2 cellular contexts compared by ENCODE assay signal in the genomic region with DNA sequence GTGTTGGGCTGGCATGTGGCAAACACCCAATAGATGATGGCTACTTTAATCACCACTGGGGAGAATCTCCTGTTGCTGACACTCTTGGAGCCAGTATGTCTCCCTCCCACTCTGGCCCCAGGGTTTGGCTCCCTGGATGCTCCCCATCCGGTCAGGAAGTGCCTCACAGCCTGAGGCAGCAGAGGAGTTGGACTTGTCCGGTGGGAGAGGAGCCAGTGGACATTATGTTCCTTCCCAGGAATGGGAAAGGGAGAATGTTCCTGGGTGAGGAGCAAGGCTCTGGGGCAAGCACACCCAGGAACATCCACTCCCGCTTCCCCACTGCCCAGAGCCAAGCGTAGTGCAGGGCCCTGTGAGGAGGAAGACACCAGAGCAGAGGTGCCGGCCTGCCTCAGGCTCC.
TF ChIP-seq lines count a peak whose summit lies in the region.

No MANE protein-coding gene starts in this region.

TF ChIP-seq in SK-N-SH, 30 proteins besides CTCF, POLR2A, EP300 and RAD21 (continued from another document):
- TF ChIP-seq NFIC (IDR thresholded peaks at IDR 0.05; ENCODE audit: borderline replicate concordance) (peak; percentile 61), SIN3A (IDR thresholded peaks at IDR 0.05; ENCODE audit: borderline replicate concordance, low read depth, low read length) (no peak), TCF12 (IDR thresholded peaks at IDR 0.05) (peak; percentile 47), RCOR1 (IDR thresholded peaks at IDR 0.05; ENCODE audit: low read length) (no peak), TEAD4 (IDR thresholded peaks at IDR 0.05; ENCODE audit: borderline replicate concordance, insufficient read depth) (0 out of 2 replicates have a peak, but pooled peaks have one; percentile 11), YY1 (IDR thresholded peaks at IDR 0.05; ENCODE audit: low read depth) (no peak), FOXM1 (IDR thresholded peaks at IDR 0.05; ENCODE audit: low read depth) (no peak)
- TF ChIP-seq, protein P1, sequence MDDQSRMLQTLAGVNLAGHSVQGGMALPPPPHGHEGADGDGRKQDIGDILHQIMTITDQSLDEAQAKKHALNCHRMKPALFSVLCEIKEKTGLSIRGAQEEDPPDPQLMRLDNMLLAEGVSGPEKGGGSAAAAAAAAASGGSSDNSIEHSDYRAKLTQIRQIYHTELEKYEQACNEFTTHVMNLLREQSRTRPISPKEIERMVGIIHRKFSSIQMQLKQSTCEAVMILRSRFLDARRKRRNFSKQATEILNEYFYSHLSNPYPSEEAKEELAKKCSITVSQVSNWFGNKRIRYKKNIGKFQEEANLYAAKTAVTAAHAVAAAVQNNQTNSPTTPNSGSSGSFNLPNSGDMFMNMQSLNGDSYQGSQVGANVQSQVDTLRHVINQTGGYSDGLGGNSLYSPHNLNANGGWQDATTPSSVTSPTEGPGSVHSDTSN (IDR thresholded peaks at IDR 0.05): no peak; the same call in 1 of the 2 replicates
- TF ChIP-seq, protein P2, sequence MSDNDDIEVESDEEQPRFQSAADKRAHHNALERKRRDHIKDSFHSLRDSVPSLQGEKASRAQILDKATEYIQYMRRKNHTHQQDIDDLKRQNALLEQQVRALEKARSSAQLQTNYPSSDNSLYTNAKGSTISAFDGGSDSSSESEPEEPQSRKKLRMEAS (IDR thresholded peaks at IDR 0.05; ENCODE audit: low read depth): no peak

TF ChIP-seq in GM23338, 12 proteins besides CTCF, POLR2A, EP300 and RAD21 (continued from another document):
- TF ChIP-seq, protein P3, sequence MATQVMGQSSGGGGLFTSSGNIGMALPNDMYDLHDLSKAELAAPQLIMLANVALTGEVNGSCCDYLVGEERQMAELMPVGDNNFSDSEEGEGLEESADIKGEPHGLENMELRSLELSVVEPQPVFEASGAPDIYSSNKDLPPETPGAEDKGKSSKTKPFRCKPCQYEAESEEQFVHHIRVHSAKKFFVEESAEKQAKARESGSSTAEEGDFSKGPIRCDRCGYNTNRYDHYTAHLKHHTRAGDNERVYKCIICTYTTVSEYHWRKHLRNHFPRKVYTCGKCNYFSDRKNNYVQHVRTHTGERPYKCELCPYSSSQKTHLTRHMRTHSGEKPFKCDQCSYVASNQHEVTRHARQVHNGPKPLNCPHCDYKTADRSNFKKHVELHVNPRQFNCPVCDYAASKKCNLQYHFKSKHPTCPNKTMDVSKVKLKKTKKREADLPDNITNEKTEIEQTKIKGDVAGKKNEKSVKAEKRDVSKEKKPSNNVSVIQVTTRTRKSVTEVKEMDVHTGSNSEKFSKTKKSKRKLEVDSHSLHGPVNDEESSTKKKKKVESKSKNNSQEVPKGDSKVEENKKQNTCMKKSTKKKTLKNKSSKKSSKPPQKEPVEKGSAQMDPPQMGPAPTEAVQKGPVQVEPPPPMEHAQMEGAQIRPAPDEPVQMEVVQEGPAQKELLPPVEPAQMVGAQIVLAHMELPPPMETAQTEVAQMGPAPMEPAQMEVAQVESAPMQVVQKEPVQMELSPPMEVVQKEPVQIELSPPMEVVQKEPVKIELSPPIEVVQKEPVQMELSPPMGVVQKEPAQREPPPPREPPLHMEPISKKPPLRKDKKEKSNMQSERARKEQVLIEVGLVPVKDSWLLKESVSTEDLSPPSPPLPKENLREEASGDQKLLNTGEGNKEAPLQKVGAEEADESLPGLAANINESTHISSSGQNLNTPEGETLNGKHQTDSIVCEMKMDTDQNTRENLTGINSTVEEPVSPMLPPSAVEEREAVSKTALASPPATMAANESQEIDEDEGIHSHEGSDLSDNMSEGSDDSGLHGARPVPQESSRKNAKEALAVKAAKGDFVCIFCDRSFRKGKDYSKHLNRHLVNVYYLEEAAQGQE (IDR thresholded peaks at IDR 0.05; ENCODE audit: unreplicated experiment): no peak
- TF ChIP-seq JUNB (IDR thresholded peaks at IDR 0.05; ENCODE audit: unreplicated experiment) (no peak), STAT1 (IDR thresholded peaks at IDR 0.05; ENCODE audit: unreplicated experiment) (no peak), POLR2AphosphoS5 (IDR thresholded peaks at IDR 0.05; ENCODE audit: low read depth) (no peak), ZNF331 (CRISPR knock-in tag; IDR thresholded peaks at IDR 0.05; ENCODE audit: low read depth) (no peak), EZH2phosphoT487 (IDR thresholded peaks at IDR 0.05; ENCODE audit: unreplicated experiment) (no peak), ZNF114 (CRISPR knock-in tag; IDR thresholded peaks at IDR 0.05) (no peak), NANOG (IDR thresholded peaks at IDR 0.05; ENCODE audit: borderline replicate concordance) (no peak), CREB1 (CRISPR knock-in tag; IDR thresholded peaks at IDR 0.05; ENCODE audit: low read depth) (no peak)
- TF ChIP-seq, protein P4, sequence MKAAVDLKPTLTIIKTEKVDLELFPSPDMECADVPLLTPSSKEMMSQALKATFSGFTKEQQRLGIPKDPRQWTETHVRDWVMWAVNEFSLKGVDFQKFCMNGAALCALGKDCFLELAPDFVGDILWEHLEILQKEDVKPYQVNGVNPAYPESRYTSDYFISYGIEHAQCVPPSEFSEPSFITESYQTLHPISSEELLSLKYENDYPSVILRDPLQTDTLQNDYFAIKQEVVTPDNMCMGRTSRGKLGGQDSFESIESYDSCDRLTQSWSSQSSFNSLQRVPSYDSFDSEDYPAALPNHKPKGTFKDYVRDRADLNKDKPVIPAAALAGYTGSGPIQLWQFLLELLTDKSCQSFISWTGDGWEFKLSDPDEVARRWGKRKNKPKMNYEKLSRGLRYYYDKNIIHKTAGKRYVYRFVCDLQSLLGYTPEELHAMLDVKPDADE (IDR thresholded peaks at IDR 0.05): no peak
- TF ChIP-seq, protein P5, sequence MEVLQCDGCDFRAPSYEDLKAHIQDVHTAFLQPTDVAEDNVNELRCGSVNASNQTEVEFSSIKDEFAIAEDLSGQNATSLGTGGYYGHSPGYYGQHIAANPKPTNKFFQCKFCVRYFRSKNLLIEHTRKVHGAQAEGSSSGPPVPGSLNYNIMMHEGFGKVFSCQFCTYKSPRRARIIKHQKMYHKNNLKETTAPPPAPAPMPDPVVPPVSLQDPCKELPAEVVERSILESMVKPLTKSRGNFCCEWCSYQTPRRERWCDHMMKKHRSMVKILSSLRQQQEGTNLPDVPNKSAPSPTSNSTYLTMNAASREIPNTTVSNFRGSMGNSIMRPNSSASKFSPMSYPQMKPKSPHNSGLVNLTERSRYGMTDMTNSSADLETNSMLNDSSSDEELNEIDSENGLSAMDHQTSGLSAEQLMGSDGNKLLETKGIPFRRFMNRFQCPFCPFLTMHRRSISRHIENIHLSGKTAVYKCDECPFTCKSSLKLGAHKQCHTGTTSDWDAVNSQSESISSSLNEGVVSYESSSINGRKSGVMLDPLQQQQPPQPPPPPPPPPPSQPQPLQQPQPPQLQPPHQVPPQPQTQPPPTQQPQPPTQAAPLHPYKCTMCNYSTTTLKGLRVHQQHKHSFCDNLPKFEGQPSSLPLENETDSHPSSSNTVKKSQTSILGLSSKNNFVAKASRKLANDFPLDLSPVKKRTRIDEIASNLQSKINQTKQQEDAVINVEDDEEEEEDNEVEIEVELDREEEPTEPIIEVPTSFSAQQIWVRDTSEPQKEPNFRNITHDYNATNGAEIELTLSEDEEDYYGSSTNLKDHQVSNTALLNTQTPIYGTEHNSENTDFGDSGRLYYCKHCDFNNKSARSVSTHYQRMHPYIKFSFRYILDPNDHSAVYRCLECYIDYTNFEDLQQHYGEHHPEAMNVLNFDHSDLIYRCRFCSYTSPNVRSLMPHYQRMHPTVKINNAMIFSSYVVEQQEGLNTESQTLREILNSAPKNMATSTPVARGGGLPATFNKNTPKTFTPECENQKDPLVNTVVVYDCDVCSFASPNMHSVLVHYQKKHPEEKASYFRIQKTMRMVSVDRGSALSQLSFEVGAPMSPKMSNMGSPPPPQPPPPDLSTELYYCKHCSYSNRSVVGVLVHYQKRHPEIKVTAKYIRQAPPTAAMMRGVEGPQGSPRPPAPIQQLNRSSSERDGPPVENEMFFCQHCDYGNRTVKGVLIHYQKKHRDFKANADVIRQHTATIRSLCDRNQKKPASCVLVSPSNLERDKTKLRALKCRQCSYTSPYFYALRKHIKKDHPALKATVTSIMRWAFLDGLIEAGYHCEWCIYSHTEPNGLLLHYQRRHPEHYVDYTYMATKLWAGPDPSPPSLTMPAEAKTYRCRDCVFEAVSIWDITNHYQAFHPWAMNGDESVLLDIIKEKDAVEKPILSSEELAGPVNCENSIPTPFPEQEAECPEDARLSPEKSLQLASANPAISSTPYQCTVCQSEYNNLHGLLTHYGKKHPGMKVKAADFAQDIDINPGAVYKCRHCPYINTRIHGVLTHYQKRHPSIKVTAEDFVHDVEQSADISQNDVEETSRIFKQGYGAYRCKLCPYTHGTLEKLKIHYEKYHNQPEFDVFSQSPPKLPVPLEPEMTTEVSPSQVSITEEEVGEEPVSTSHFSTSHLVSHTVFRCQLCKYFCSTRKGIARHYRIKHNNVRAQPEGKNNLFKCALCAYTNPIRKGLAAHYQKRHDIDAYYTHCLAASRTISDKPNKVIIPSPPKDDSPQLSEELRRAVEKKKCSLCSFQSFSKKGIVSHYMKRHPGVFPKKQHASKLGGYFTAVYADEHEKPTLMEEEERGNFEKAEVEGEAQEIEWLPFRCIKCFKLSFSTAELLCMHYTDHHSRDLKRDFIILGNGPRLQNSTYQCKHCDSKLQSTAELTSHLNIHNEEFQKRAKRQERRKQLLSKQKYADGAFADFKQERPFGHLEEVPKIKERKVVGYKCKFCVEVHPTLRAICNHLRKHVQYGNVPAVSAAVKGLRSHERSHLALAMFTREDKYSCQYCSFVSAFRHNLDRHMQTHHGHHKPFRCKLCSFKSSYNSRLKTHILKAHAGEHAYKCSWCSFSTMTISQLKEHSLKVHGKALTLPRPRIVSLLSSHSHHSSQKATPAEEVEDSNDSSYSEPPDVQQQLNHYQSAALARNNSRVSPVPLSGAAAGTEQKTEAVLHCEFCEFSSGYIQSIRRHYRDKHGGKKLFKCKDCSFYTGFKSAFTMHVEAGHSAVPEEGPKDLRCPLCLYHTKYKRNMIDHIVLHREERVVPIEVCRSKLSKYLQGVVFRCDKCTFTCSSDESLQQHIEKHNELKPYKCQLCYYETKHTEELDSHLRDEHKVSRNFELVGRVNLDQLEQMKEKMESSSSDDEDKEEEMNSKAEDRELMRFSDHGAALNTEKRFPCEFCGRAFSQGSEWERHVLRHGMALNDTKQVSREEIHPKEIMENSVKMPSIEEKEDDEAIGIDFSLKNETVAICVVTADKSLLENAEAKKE (CRISPR knock-in tag; IDR thresholded peaks at IDR 0.05): no peak
